Comparison of ENCODE assay signal across 10 cellular contexts in the genomic region with DNA sequence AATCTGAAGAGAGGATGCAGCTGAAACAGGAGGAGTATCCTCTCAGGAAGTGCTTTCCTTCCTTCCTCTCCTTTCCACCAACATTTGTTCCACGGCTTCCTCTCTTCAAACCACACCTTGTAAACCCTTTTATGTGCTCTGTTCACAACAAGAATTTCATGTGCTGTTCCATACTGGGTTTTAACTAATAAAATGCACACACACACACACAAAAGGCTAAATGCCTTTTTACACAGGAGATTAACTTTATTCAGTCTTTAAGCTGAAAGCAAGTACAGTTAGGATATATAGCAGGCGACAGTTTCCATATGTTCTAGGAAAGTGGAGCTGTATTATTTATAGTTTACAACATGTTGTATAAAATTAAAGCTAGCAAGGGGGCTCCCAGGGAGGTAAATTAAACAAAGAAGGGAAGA.
DNase-seq lines count a peak whose midpoint lies in the region; ATAC-seq, FAIRE-seq and TF ChIP-seq lines count a peak whose summit lies in the region.
"Had no signal": no experiment of that assay in that cellular context is flagged by ENCODE, and none has a peak within 500 bp of the region (broad histone marks: within the 10 kb centered on the region; RNA-seq: fewer than 3 reads in every experiment).

No MANE protein-coding gene starts in this region.

- H3K9me2 ChIP-seq in MM.1S (replicated peaks; ENCODE audit: insufficient read depth, low read length) = no peaks in the 10 kb centered on the region

- H3K4me2 ChIP-seq in MM.1S (ENCODE audit: low read depth, low read length) = peak overlapping the region; percentile 95

- peaks cover 23% of the 10 kb centered on the region for H3F3A ChIP-seq in MM.1S (ENCODE audit: insufficient read depth, low read length)

- H3K9me3 ChIP-seq in MM.1S (replicated peaks; ENCODE audit: insufficient read depth, low read length) = no peaks in the 10 kb centered on the region
- H3K9me3 ChIP-seq in psoas muscle = no peaks in the 10 kb centered on the region
- H3K9me3 ChIP-seq: neutrophil had no signal

- H3K4me1 ChIP-seq in MM.1S (ENCODE audit: low read length) = peaks cover 17% of the 10 kb centered on the region
- H3K4me1 ChIP-seq in psoas muscle = peaks cover 13% of the 10 kb centered on the region

- no peaks in the 10 kb centered on the region; the same call in 1 of the 2 replicates for H3K27me3 ChIP-seq in MM.1S (replicated peaks; ENCODE audit: insufficient read depth, low read length)
- H3K27me3 ChIP-seq in psoas muscle (ENCODE audit: insufficient read depth in 3 of 3, low read length in 2 of 3) = no peaks in the 10 kb centered on the region

- no peak for DNase-seq in GM12891 (ENCODE audit: insufficient read length, low spot score)
- no peak for DNase-seq in MM.1S
- DNase-seq in dermis microvascular lymphatic vessel endothelial cell (ENCODE audit: low read depth in 2 of 2) = peak; percentile 58 to 73
- DNase-seq in psoas muscle = no peak
- no peak for DNase-seq in AG08395 (ENCODE audit: low spot score)
- no peak for DNase-seq in NK-92 (lab: John Stamatoyannopoulos, UW; ENCODE audit: unreplicated experiment)
- DNase-seq in T1000 (lab: John Stamatoyannopoulos, UW) = no peak
- DNase-seq: activated naive CD4-positive, alpha-beta T cell treated with anti-CD3 and anti-CD28 coated beads, Interleukin-2, amount 50 U/mL, for 16 hours had no signal

- H3K4me3 ChIP-seq in MM.1S (ENCODE audit: low read length) = peak overlapping the region; percentile 75
- H3K4me3 ChIP-seq in psoas muscle = no peak overlapping the region

- H3K79me2 ChIP-seq in MM.1S (ENCODE audit: low read length) = no peaks in the 10 kb centered on the region

- peak; percentile 28 for FAIRE-seq in GM12891 (lab: Jason Lieb, UNC)

- 61 to 72% (median 67%) methylated on average over 2 of the region's 2 CpGs for WGBS in psoas muscle, 3 donors

- ATAC-seq in psoas muscle (no peak), GM21367 (IDR thresholded peaks at IDR 0.05; ENCODE audit: unreplicated experiment) (no peak)

- H4K20me1 ChIP-seq in MM.1S (ENCODE audit: insufficient read depth, low read length) = no peaks in the 10 kb centered on the region

- H3K27ac ChIP-seq in MM.1S (ENCODE audit: low read length) = peak overlapping the region; percentile 86; the same call in 1 of the 2 replicates
- peak overlapping the region; percentile 95 for H3K27ac ChIP-seq in psoas muscle

- intact Hi-C loops in psoas muscle (cut with DNase I) = loop anchor here (5.0 to 10.0 kb wide), 5 partner anchors 103 to 461 kb away; a partner anchor contains a TSS

- TF ChIP-seq POLR2A in GM12891 (IDR thresholded peaks at IDR 0.05; ENCODE audit: low read depth, low read length) = no peak

- TF ChIP-seq CTCF in MM.1S (IDR thresholded peaks at IDR 0.05; ENCODE audit: low read length) (no peak), psoas muscle (IDR thresholded peaks at IDR 0.05) (no peak)

- no peaks in the 10 kb centered on the region for H3K36me3 ChIP-seq in MM.1S (replicated peaks; ENCODE audit: insufficient read depth, low read length)
- H3K36me3 ChIP-seq in psoas muscle (ENCODE audit: insufficient read depth in 1 of 2, low read depth in 1 of 2) = peaks cover 0 to 5% of the 10 kb centered on the region in 2 donors
- H3K36me3 ChIP-seq: neutrophil had no signal

- H2AFZ ChIP-seq in MM.1S (ENCODE audit: low read length) = peak overlapping the region; percentile 64

- H3K9ac ChIP-seq in MM.1S (ENCODE audit: low read length) = peak overlapping the region; percentile 64; the same call in 1 of the 2 replicates

TF ChIP-seq in GM12891, 5 proteins besides CTCF, POLR2A, EP300 and RAD21:
- TF ChIP-seq POLR2AphosphoS5 (IDR thresholded peaks at IDR 0.05; ENCODE audit: low read depth, low read length) (no peak), POU2F2 (IDR thresholded peaks at IDR 0.05; ENCODE audit: low read depth, low read length) (no peak), PAX5 (IDR thresholded peaks at IDR 0.05; ENCODE audit: insufficient read depth, low read length, severe bottlenecking) (no peak), TAF1 (IDR thresholded peaks at IDR 0.05; ENCODE audit: low read depth, low read length) (no peak), SPI1 (IDR thresholded peaks at IDR 0.05; ENCODE audit: low read depth, low read length) (no peak)

Comparison
In these comparisons a context has a peak if more than half of its experiments do, and no peak if none do; other contexts are left out.
1. DNase-seq: peak in dermis microvascular lymphatic vessel endothelial cell (2 of 2); none in GM12891 (single experiment), MM.1S (single experiment), psoas muscle (0 of 2), AG08395 (single experiment), NK-92 (single experiment) and T1000 (single experiment).